In the genomic region with DNA sequence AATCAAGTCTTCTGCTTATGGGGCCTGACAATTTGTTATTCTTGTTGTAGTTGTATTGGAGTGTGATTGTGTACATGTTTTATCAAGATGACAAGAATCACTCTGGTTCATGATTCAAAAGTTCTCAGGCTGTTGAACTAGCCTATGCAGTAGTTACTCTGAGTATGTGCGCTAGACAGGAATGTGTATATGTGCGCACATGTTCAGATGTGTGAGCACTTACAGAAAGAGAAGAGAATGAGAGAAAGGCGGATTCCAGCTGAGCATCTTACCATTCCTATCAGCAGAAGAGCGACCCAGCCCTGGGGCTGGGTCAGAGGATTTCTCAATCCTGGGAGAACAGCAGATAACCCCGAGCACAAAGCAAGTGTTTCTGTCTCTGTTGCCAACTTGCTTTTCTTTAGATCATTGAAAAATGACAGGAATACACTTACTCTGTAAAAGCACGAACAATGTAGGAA, we compare ENCODE assay signal across 1 cellular context.
A peak's percentile ranks its signal among the peaks of the same experiment; 100 is the strongest.
TF ChIP-seq lines count a peak whose summit lies in the region.

No MANE protein-coding gene starts in this region.

TF ChIP-seq in IMR-90, 13 proteins besides CTCF, POLR2A, EP300 and RAD21:
- TF ChIP-seq RCOR1 (IDR thresholded peaks at IDR 0.05; ENCODE audit: insufficient replicate concordance, low read length): no peak
- 0 out of 2 replicates have a peak, but pooled peaks have one; percentile 22 for TF ChIP-seq CEBPB (IDR thresholded peaks at IDR 0.05; ENCODE audit: low read depth, low read length)
- TF ChIP-seq CHD1 (IDR thresholded peaks at IDR 0.05; ENCODE audit: low read depth, low read length): no peak
